8 cellular contexts compared by ENCODE assay signal in the genomic region with DNA sequence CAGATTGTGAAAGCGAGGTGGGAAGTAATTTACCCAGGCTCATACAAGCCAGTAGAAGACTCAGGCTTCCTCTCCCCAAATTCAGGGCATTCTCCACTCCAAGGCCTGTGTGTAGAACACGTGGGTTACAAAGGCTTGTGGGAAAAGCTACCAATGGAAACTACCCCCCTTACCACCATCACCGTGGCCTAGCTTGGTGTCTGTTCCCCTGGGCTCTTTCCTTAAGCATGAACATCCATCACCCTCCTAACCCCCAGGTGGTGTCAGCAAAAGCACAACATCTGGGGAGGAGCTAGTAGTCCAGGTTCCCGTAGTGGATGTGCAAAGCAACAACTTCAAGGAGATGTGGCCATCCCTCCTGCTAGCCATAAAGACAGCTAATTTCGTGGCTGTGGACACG. TPM values are rescaled to one million over a fixed set of nuclear protein-coding genes. Genes with fewer than 3 reads are reported as not detected.
DNase-seq lines count a peak whose midpoint lies in the region; ATAC-seq, FAIRE-seq and TF ChIP-seq lines count a peak whose summit lies in the region.

No MANE protein-coding gene starts in this region.

- peak overlapping the region; percentile 99 for H3K27ac Mint-ChIP-seq in T-helper 1 cell treated with Interleukin-12 subunit alpha and Interleukin-12 subunit beta and Interleukin-4 antibody, amounts not matched to agents 30 μg/mL and 1 μg/mL, for 36 hours

- TF ChIP-seq POLR2A in GM12892 (IDR thresholded peaks at IDR 0.05; ENCODE audit: low read depth, low read length): peak; percentile 27; the same call in 1 of the 2 replicates

- peak overlapping the region; percentile 99 for H3K4me3 Mint-ChIP-seq in T-helper 1 cell treated with Interleukin-12 subunit alpha and Interleukin-12 subunit beta and Interleukin-4 antibody, amounts not matched to agents 30 μg/mL and 1 μg/mL, for 36 hours

- peaks cover 32% of the 10 kb centered on the region for H3K36me3 Mint-ChIP-seq in T-helper 1 cell treated with Interleukin-12 subunit alpha and Interleukin-12 subunit beta and Interleukin-4 antibody, amounts not matched to agents 30 μg/mL and 1 μg/mL, for 36 hours (ENCODE audit: low read depth)

- peak overlapping the region; percentile 98 for H3K27ac ChIP-seq in 22Rv1

- no peaks in the 10 kb centered on the region for H3K9me3 Mint-ChIP-seq in T-helper 1 cell treated with Interleukin-12 subunit alpha and Interleukin-12 subunit beta and Interleukin-4 antibody, amounts not matched to agents 30 μg/mL and 1 μg/mL, for 36 hours

- DNase-seq in GM12892 (ENCODE audit: insufficient read length) (no peak), fibroblast of mammary gland (ENCODE audit: low read depth) (no peak), renal cortical epithelial cell (ENCODE audit: low read depth) (peak; percentile 11), kidney glomerular epithelial cell (lab: John Stamatoyannopoulos, UW) (no peak)

- no peak for ATAC-seq in activated CD4-positive, CD25-positive, alpha-beta regulatory T cell treated with anti-CD3 and anti-CD28 coated beads, Interleukin-2, amount 50 U/mL, for 24 hours
- ATAC-seq in HG02763 (IDR thresholded peaks at IDR 0.05; ENCODE audit: unreplicated experiment): no peak

- TF ChIP-seq CTCF in 22Rv1 (IDR thresholded peaks at IDR 0.05) (no peak), fibroblast of mammary gland (conservative IDR thresholded peaks at IDR 0.05; ENCODE audit: control insufficient read depth, insufficient read depth, low read depth, low read length) (no peak)

- peak; percentile 9 for FAIRE-seq in GM12892 (lab: Jason Lieb, UNC)

- peaks cover 35% of the 10 kb centered on the region for H3K4me1 Mint-ChIP-seq in T-helper 1 cell treated with Interleukin-12 subunit alpha and Interleukin-12 subunit beta and Interleukin-4 antibody, amounts not matched to agents 30 μg/mL and 1 μg/mL, for 36 hours (ENCODE audit: low read depth)

- H3K27me3 Mint-ChIP-seq in T-helper 1 cell treated with Interleukin-12 subunit alpha and Interleukin-12 subunit beta and Interleukin-4 antibody, amounts not matched to agents 30 μg/mL and 1 μg/mL, for 36 hours (ENCODE audit: low read depth): no peaks in the 10 kb centered on the region

- peak overlapping the region; percentile 74 for H3K4me3 ChIP-seq in fibroblast of mammary gland (ENCODE audit: control insufficient read depth, low read depth, low read length)

RNA-seq across cellular contexts. Expression of gene MUTYH, which starts 0.6 kb away (rescaled TPM):
- polyA plus RNA-seq in GM12892 (2012; ENCODE audit: missing spikeins): 18.9 TPM
- 9.4 and 13.5 TPM in 2 replicates for total RNA-seq in renal cortical epithelial cell

RNA-seq across cellular contexts. Expression of gene TOE1, which starts 0.8 kb away (rescaled TPM):
- polyA plus RNA-seq in GM12892 (2012; ENCODE audit: missing spikeins): 11.9 TPM
- 10.4 and 13.5 TPM in 2 replicates for total RNA-seq in renal cortical epithelial cell

RNA-seq across cellular contexts. Expression of gene HPDL, which starts 14.1 kb away (rescaled TPM):
- polyA plus RNA-seq in GM12892 (2012; ENCODE audit: missing spikeins): 9.8 TPM
- total RNA-seq in renal cortical epithelial cell: 0.30 and 0.52 TPM in 2 replicates
